In the genomic region with DNA sequence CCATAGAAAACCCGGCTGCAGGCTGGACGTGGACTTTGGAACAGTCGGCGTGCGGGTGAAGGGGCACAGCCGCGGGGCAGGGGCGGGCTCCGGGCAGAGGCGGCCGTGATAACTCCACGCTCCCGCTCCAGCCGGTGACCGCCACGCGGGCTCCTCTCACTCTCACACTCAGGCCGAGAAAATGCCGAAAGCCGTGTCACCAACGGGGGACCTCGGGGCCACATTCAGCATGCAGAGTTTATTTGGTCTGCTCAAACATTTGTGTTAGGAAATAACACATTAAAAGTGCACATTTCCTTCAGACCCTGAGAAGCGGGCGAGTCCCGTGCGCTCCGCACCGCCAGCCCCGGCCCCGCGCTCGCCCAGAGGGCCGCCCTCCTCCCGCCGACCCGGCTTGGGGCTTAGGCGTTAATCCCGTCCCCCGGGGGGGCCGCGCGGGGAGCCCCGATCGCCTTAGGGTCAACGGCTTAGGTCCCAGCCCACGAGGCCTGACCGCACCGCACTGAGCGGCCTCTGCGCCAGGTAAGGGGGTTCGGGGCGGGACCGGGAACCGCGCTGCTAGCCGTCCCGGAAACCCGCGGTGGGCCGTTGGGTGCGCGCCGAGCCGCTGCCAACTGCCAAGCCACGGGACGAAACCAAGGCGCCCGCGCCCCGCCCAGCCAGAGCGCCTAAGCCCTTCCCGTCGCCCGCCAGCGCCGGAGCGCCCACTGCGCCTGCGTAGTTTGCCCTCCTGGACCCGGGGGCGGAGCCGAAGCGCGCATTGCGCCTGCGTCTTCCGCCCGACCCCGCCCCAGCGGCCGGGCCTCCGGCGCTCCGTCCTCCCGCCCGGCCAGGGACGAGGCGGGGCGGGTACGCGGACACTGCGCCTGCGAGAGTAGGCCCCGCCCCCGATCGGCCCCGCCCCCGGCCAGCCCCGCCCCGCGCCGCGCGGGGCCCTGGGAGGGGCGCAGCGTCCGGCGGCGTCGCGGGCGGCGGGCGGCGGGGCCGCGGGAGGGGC, we compare ENCODE assay signal across 8 cellular contexts. TPM values are rescaled to one million over a fixed set of nuclear protein-coding genes. Genes with fewer than 3 reads are reported as not detected.
DNase-seq lines count a peak whose midpoint lies in the region; ATAC-seq and TF ChIP-seq lines count a peak whose summit lies in the region.

A gene with protein sequence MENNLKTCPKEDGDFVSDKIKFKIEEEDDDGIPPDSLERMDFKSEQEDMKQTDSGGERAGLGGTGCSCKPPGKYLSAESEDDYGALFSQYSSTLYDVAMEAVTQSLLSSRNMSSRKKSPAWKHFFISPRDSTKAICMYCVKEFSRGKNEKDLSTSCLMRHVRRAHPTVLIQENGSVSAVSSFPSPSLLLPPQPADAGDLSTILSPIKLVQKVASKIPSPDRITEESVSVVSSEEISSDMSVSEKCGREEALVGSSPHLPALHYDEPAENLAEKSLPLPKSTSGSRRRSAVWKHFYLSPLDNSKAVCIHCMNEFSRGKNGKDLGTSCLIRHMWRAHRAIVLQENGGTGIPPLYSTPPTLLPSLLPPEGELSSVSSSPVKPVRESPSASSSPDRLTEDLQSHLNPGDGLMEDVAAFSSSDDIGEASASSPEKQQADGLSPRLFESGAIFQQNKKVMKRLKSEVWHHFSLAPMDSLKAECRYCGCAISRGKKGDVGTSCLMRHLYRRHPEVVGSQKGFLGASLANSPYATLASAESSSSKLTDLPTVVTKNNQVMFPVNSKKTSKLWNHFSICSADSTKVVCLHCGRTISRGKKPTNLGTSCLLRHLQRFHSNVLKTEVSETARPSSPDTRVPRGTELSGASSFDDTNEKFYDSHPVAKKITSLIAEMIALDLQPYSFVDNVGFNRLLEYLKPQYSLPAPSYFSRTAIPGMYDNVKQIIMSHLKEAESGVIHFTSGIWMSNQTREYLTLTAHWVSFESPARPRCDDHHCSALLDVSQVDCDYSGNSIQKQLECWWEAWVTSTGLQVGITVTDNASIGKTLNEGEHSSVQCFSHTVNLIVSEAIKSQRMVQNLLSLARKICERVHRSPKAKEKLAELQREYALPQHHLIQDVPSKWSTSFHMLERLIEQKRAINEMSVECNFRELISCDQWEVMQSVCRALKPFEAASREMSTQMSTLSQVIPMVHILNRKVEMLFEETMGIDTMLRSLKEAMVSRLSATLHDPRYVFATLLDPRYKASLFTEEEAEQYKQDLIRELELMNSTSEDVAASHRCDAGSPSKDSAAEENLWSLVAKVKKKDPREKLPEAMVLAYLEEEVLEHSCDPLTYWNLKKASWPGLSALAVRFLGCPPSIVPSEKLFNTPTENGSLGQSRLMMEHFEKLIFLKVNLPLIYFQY (plus strand): TSS at position 947 of the 997 bp plus-strand sequence. CDS start 29,819 bp downstream, outside the sequence.

- H3K4me2 ChIP-seq in neuronal stem cell (ENCODE audit: insufficient read depth, low read length, poor library complexity, severe bottlenecking), result peak within 1 kb of the TSS; percentile 92

- CTCF ChIA-PET in activated naive CD4-positive, alpha-beta T cell treated with anti-CD3 and anti-CD28 coated beads, Interleukin-2, amount 10 ng/mL, durations not matched to agents 7 days and 5 days (lab: Charles Lee), result no interaction called here

- DNase-seq in GM06990 (ENCODE audit: extremely low read depth, insufficient read length) (peak; percentile 98), HFFc6 (peak; percentile 93), NAMALWA (ENCODE audit: low spot score) (peak; percentile 98), SK-N-MC (ENCODE audit: low read depth, low spot score) (peak; percentile 61), neuronal stem cell (ENCODE audit: low spot score) (peak; percentile 98)
- DNase-seq in activated naive CD4-positive, alpha-beta T cell treated with anti-CD3 and anti-CD28 coated beads, Interleukin-2, amount 10 ng/mL, durations not matched to agents 7 days and 5 days, result peak; percentile 99

- no peak within 1 kb of the TSS for H3K4ac ChIP-seq in neuronal stem cell (ENCODE audit: low read length)

- peak within 1 kb of the TSS; percentile 96 for H3K9ac ChIP-seq in SK-N-MC (ENCODE audit: insufficient read length)
- peak within 1 kb of the TSS; percentile 89 for H3K9ac ChIP-seq in neuronal stem cell (ENCODE audit: low read depth, low read length, poor library complexity)
- H3K9ac ChIP-seq in subcutaneous abdominal adipose tissue (ENCODE audit: low read length in 5 of 5), result peak within 1 kb of the TSS; percentile 68 to 93 (median 90)

- H3K9me3 ChIP-seq in SK-N-MC (ENCODE audit: low read depth, low read length) (no peaks in the 10 kb centered on the region), gastroesophageal sphincter (no peaks in the 10 kb centered on the region), neuronal stem cell (replicated peaks in 1 of 2; ENCODE audit: control insufficient read depth in 2 of 2, insufficient read depth in 1 of 2, low read depth in 1 of 2, low read length in 2 of 2) (peaks cover 2 to 4% of the 10 kb centered on the region in 2 donors), subcutaneous abdominal adipose tissue (ENCODE audit: control insufficient read depth in 5 of 5, low read length in 5 of 5) (no peaks in the 10 kb centered on the region)

- H2BK15ac ChIP-seq in neuronal stem cell (ENCODE audit: low read length), result peak within 1 kb of the TSS; percentile 62

- TF ChIP-seq CTCF in GM06990 (IDR thresholded peaks at IDR 0.05; ENCODE audit: insufficient read depth, low read length, poor library complexity, severe bottlenecking) (no peak), HFFc6 (IDR thresholded peaks at IDR 0.05) (no peak), gastroesophageal sphincter (IDR thresholded peaks at IDR 0.05) (no peak)

- peak; percentile 95 for ATAC-seq in gastroesophageal sphincter

- H4K8ac ChIP-seq in neuronal stem cell (ENCODE audit: low read depth, low read length), result no peak within 1 kb of the TSS

- peak within 1 kb of the TSS; percentile 97 for H2AFZ ChIP-seq in neuronal stem cell (ENCODE audit: low read length)

- H2BK5ac ChIP-seq in neuronal stem cell (ENCODE audit: low read length), result peak within 1 kb of the TSS; percentile 60

- H3K9me3 Mint-ChIP-seq in HFFc6, result no peaks in the 10 kb centered on the region
- no peaks in the 10 kb centered on the region for H3K9me3 Mint-ChIP-seq in activated naive CD4-positive, alpha-beta T cell treated with anti-CD3 and anti-CD28 coated beads, Interleukin-2, amount 10 ng/mL, durations not matched to agents 7 days and 5 days

- peak within 1 kb of the TSS; percentile 79 for H2AK5ac ChIP-seq in neuronal stem cell (ENCODE audit: low read depth, low read length)

- peak within 1 kb of the TSS; percentile 95 for H3K4me3 Mint-ChIP-seq in HFFc6
- peak within 1 kb of the TSS; percentile 97 for H3K4me3 Mint-ChIP-seq in activated naive CD4-positive, alpha-beta T cell treated with anti-CD3 and anti-CD28 coated beads, Interleukin-2, amount 10 ng/mL, durations not matched to agents 7 days and 5 days

- peaks cover 1% of the 10 kb centered on the region; the same call in 1 of the 2 replicates for H3K27me3 ChIP-seq in GM06990 (replicated peaks; ENCODE audit: control insufficient read depth, insufficient read depth, low read length)
- peaks cover 27% of the 10 kb centered on the region for H3K27me3 ChIP-seq in gastroesophageal sphincter
- H3K27me3 ChIP-seq in neuronal stem cell (ENCODE audit: control insufficient read depth in 3 of 3, insufficient read depth in 3 of 3, low read depth in 1 of 3, low read length in 3 of 3), result peaks cover 26 to 48% (median 47%) of the 10 kb centered on the region in 3 experiments
- H3K27me3 ChIP-seq in subcutaneous abdominal adipose tissue (ENCODE audit: control insufficient read depth in 5 of 5, insufficient read depth in 4 of 5, low read length in 5 of 5), result peaks cover 8 to 20% (median 14%) of the 10 kb centered on the region in 5 donors

- H3K23ac ChIP-seq in neuronal stem cell (ENCODE audit: low read depth, low read length, poor library complexity), result peak within 1 kb of the TSS; percentile 83

- peak within 1 kb of the TSS; percentile 97 for H3K18ac ChIP-seq in neuronal stem cell (ENCODE audit: low read length)

- peak within 1 kb of the TSS; percentile 17 for H3K14ac ChIP-seq in neuronal stem cell (ENCODE audit: low read length)

- TF ChIP-seq EP300 in gastroesophageal sphincter (IDR thresholded peaks at IDR 0.05), result no peak

- H4K91ac ChIP-seq in neuronal stem cell (ENCODE audit: low read depth, low read length, poor library complexity), result no peak within 1 kb of the TSS

- H3K27ac ChIP-seq in SK-N-MC, result peak within 1 kb of the TSS; percentile 85
- H3K27ac ChIP-seq in gastroesophageal sphincter, result peak within 1 kb of the TSS; percentile 83 to 98 (median 92)
- H3K27ac ChIP-seq in neuronal stem cell (replicated peaks; ENCODE audit: low read length), result peak within 1 kb of the TSS; percentile 72
- H3K27ac ChIP-seq in subcutaneous abdominal adipose tissue (ENCODE audit: low read depth, low read length), result peak within 1 kb of the TSS; percentile 89

- peaks cover 15% of the 10 kb centered on the region for H3K27me3 Mint-ChIP-seq in HFFc6 (ENCODE audit: insufficient read depth)
- H3K27me3 Mint-ChIP-seq in activated naive CD4-positive, alpha-beta T cell treated with anti-CD3 and anti-CD28 coated beads, Interleukin-2, amount 10 ng/mL, durations not matched to agents 7 days and 5 days, result peaks cover 32% of the 10 kb centered on the region

- no peaks in the 10 kb centered on the region for H3K36me3 Mint-ChIP-seq in HFFc6 (ENCODE audit: low read depth)
- peaks cover 7% of the 10 kb centered on the region for H3K36me3 Mint-ChIP-seq in activated naive CD4-positive, alpha-beta T cell treated with anti-CD3 and anti-CD28 coated beads, Interleukin-2, amount 10 ng/mL, durations not matched to agents 7 days and 5 days

- H2BK12ac ChIP-seq in neuronal stem cell (ENCODE audit: low read length), result peak within 1 kb of the TSS; percentile 8

- peak within 1 kb of the TSS; percentile 93 for H3K27ac Mint-ChIP-seq in HFFc6
- peak within 1 kb of the TSS; percentile 96 for H3K27ac Mint-ChIP-seq in activated naive CD4-positive, alpha-beta T cell treated with anti-CD3 and anti-CD28 coated beads, Interleukin-2, amount 10 ng/mL, durations not matched to agents 7 days and 5 days

- peaks cover 16% of the 10 kb centered on the region for H3K79me1 ChIP-seq in neuronal stem cell (ENCODE audit: low read depth, low read length)

- H3K36me3 ChIP-seq in GM06990 (ENCODE audit: control insufficient read depth, insufficient read depth, low read length) (no peaks in the 10 kb centered on the region; the same call in 1 of the 2 replicates), SK-N-MC (ENCODE audit: insufficient read depth, low read length) (peaks cover 8% of the 10 kb centered on the region; the same call in 1 of the 2 replicates), gastroesophageal sphincter (no peaks in the 10 kb centered on the region), neuronal stem cell (replicated peaks in 1 of 2; ENCODE audit: control insufficient read depth in 2 of 2, insufficient read depth in 2 of 2, low read length in 2 of 2) (peaks cover 1 to 13% of the 10 kb centered on the region in 2 donors), subcutaneous abdominal adipose tissue (ENCODE audit: control insufficient read depth in 5 of 5, insufficient read depth in 5 of 5, low read length in 5 of 5) (no peaks in the 10 kb centered on the region)

- no CpG with 5 or more reads among the region's 127 CpGs for WGBS in gastroesophageal sphincter (ENCODE audit: low coverage in 1 of 2), 2 donors
- no CpG with 5 or more reads among the region's 127 CpGs for WGBS in neuronal stem cell (ENCODE audit: extremely low coverage in 2 of 2, insufficient read length in 2 of 2, insufficient replicate concordance in 1 of 2), 2 donors

- H3K4me1 Mint-ChIP-seq in HFFc6 (ENCODE audit: low read depth), result peaks cover 28% of the 10 kb centered on the region
- peaks cover 54% of the 10 kb centered on the region for H3K4me1 Mint-ChIP-seq in activated naive CD4-positive, alpha-beta T cell treated with anti-CD3 and anti-CD28 coated beads, Interleukin-2, amount 10 ng/mL, durations not matched to agents 7 days and 5 days

- no peak within 1 kb of the TSS for H2BK120ac ChIP-seq in neuronal stem cell (ENCODE audit: low read depth, low read length)

- H3K4me3 ChIP-seq in GM06990 (replicated peaks; ENCODE audit: low read depth, low read length) (peak within 1 kb of the TSS; percentile 92), SK-N-MC (peak within 1 kb of the TSS; percentile 95), gastroesophageal sphincter (peak within 1 kb of the TSS; percentile 82 to 86), neuronal stem cell (ENCODE audit: low read length in 2 of 2) (peak within 1 kb of the TSS; percentile 97 to 98), subcutaneous abdominal adipose tissue (ENCODE audit: low read depth in 1 of 5, low read length in 5 of 5) (peak within 1 kb of the TSS; percentile 75 to 83 (median 79))

- TF ChIP-seq POLR2A in gastroesophageal sphincter (IDR thresholded peaks at IDR 0.05), result peak; percentile 53 to 65

- peaks cover 0 to 54% (median 37%) of the 10 kb centered on the region in 3 donors for H3K4me1 ChIP-seq in gastroesophageal sphincter
- H3K4me1 ChIP-seq in neuronal stem cell (ENCODE audit: control insufficient read depth in 2 of 2, insufficient read depth in 1 of 2, low read depth in 1 of 2, low read length in 2 of 2), result peaks cover 9 to 14% of the 10 kb centered on the region in 2 donors
- peaks cover 7 to 51% (median 43%) of the 10 kb centered on the region in 5 donors for H3K4me1 ChIP-seq in subcutaneous abdominal adipose tissue (ENCODE audit: control insufficient read depth in 5 of 5, insufficient read depth in 5 of 5, low read length in 5 of 5)

RNA-seq across cellular contexts. Expression of the gene that starts here (rescaled TPM):
- total RNA-seq in HFFc6 (2021; fragmentation: NEBNext Ultra II Directional; extraction: Animal tissue kit (Norgen Biotek cat#: 25700)), result 10 to 100 TPM in 1 of 6 experiments, 1 to 10 TPM in 5; 7.9 to 10.9 (median 9.0) TPM
- total RNA-seq in gastroesophageal sphincter, result 10 to 100 TPM in 1 of 4 donors, 1 to 10 TPM in 3; 6.9 to 12.3 (median 7.1) TPM
- 22.2 TPM for polyA plus RNA-seq in neuronal stem cell (2013, experiment 1 of 2)
- 22.3 TPM for polyA plus RNA-seq in neuronal stem cell (2013, experiment 2 of 2)

Comparison
In these comparisons a context has a peak if more than half of its experiments do, and no peak if none do; other contexts are left out.
1. Peak in every context shown above with its lines: DNase-seq, ATAC-seq, H3K4me3 ChIP-seq and H3K27ac ChIP-seq.